19 cellular contexts compared by ENCODE assay signal in the genomic region with DNA sequence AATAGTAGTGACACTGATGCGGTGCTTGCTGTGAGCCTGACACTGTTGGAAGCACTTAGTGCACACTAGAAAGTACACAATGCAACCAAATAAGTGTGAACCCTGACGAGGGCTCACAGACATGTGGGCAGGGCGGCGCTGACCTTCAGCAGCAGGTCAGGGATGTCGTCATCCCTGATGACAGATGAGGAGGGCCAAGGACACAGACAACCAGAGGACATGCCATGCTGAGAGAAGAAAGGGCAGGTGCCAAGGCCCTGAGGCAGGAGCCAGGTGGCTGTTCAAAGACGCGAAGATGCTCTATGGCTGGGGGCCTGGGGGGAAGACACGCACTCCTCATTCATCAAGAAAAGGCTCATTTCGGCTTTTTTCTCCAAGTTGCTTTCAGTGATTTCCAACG.
"Had no signal": no experiment of that assay in that cellular context is flagged by ENCODE, and none has a peak within 500 bp of the region (broad histone marks: within the 10 kb centered on the region; RNA-seq: fewer than 3 reads in every experiment).

No MANE protein-coding gene starts in this region.

- H3K4me1 Mint-ChIP-seq: activated naive CD4-positive, alpha-beta T cell treated with anti-CD3 and anti-CD28 coated beads, Interleukin-2, amount 10 ng/mL, durations not matched to agents 7 days and 5 days; T-cell had no signal

- H3K4me3 ChIP-seq: adrenal gland, lower lobe of right lung, thoracic aorta had no signal

- H3K36me3 ChIP-seq: adrenal gland, lower lobe of right lung, thoracic aorta had no signal

- H3K27me3 ChIP-seq: adrenal gland had no signal

- H3K36me3 Mint-ChIP-seq: mesothelial cell of epicardium, T-cell had no signal

- H3K27ac ChIP-seq: adrenal gland, lower lobe of right lung, thoracic aorta had no signal

- H3K4me1 ChIP-seq: adrenal gland, lower lobe of right lung had no signal

- H3K27ac Mint-ChIP-seq: activated CD8-positive, alpha-beta T cell treated with anti-CD3 and anti-CD28 coated beads for 36 hours; activated naive CD4-positive, alpha-beta T cell treated with anti-CD3 and anti-CD28 coated beads, Interleukin-2, amount 10 ng/mL, durations not matched to agents 7 days and 5 days; effector memory CD8-positive, alpha-beta T cell; mesothelial cell of epicardium; progenitor cell of endocrine pancreas; T-cell; WTC11 had no signal

- ATAC-seq: effector memory CD8-positive, alpha-beta T cell; left colon; lower lobe of right lung; T-cell; WTC11 had no signal

- DNase-seq: activated CD4-positive, alpha-beta T cell treated with anti-CD3 and anti-CD28 coated beads for 4 hours; activated CD8-positive, alpha-beta memory T cell treated with anti-CD3 and anti-CD28 coated beads, Interleukin-2, amount 50 U/mL, for 4 hours; activated CD8-positive, alpha-beta T cell treated with anti-CD3 and anti-CD28 coated beads for 36 hours; activated effector memory CD4-positive, alpha-beta T cell treated with Interleukin-2 at 50 U/mL for 16 hours; activated naive CD4-positive, alpha-beta T cell treated with anti-CD3 and anti-CD28 coated beads, Interleukin-2, amount 10 ng/mL, durations not matched to agents 7 days and 5 days; activated T-cell treated with anti-CD3 and anti-CD28 coated beads, Interleukin-2, amount 50 U/mL, for 4 hours; dermis blood vessel endothelial cell; effector memory CD8-positive, alpha-beta T cell; hippocampal formation; left colon; lower lobe of right lung; stimulated activated CD4-positive, alpha-beta T cell treated with anti-CD3 and anti-CD28 coated beads, Interleukin-4, amount 100 ng/mL, for 1 hour had no signal

- H3K9me3 ChIP-seq: adrenal gland, lower lobe of right lung, thoracic aorta had no signal

- H3K4me3 Mint-ChIP-seq: activated CD8-positive, alpha-beta T cell treated with anti-CD3 and anti-CD28 coated beads for 36 hours; activated naive CD4-positive, alpha-beta T cell treated with anti-CD3 and anti-CD28 coated beads, Interleukin-2, amount 10 ng/mL, durations not matched to agents 7 days and 5 days; activated T-cell treated with anti-CD3 and anti-CD28 coated beads, Interleukin-2, amount 50 U/mL, for 4 hours; effector memory CD8-positive, alpha-beta T cell; mesothelial cell of epicardium; natural killer cell treated with Interleukin-12 subunit alpha and Interleukin-12 subunit beta and Interleukin-15 and Interleukin-18, amount 100 ng/mL, for 72 hours; T-cell; WTC11 had no signal
